ENCODE assay signal across 8 cellular contexts in genomic region chr16:30094541-30095165, GRCh38. TPM values are rescaled to one million over a fixed set of nuclear protein-coding genes. Genes with fewer than 3 reads are reported as not detected.
DNase-seq lines count a peak whose midpoint lies in the region; ATAC-seq and TF ChIP-seq lines count a peak whose summit lies in the region.

No MANE protein-coding gene starts in this region.

- H3K9me3 Mint-ChIP-seq in activated naive CD4-positive, alpha-beta T cell treated with anti-CD3 and anti-CD28 coated beads for 36 hours, result peaks cover 25% of the 10 kb centered on the region

- ATAC-seq in upper lobe of left lung (ENCODE audit: low FRiP score in 2 of 2), result no peak

- peak overlapping the region; percentile 87 for H3K27ac Mint-ChIP-seq in activated naive CD4-positive, alpha-beta T cell treated with anti-CD3 and anti-CD28 coated beads for 36 hours

- H3K36me3 Mint-ChIP-seq in activated naive CD4-positive, alpha-beta T cell treated with anti-CD3 and anti-CD28 coated beads for 36 hours (ENCODE audit: low read depth), result peaks cover 20% of the 10 kb centered on the region

- H3K9me3 ChIP-seq in muscle layer of duodenum (ENCODE audit: control insufficient read depth in 1 of 2, low read length in 2 of 2) (peaks cover 7 to 11% of the 10 kb centered on the region in 2 donors), upper lobe of left lung (peaks cover 0 to 26% (median 13%) of the 10 kb centered on the region in 4 donors)

- DNase-seq in activated naive CD4-positive, alpha-beta T cell treated with anti-CD3 and anti-CD28 coated beads for 36 hours, result peak; percentile 41
- DNase-seq in activated naive CD4-positive, alpha-beta T cell treated with anti-CD3 and anti-CD28 coated beads, Interleukin-2, amount 50 U/mL, for 16 hours, result no peak
- DNase-seq in upper lobe of left lung (peak in 1 of 2 donors; percentile 81), dermis blood vessel endothelial cell (no peak), NCI-H1105 treated with DMSO at 0.1 percent for 48 hours (lab: John Stamatoyannopoulos, UW) (no peak), NCI-H2171 treated with DMSO at 0.1 percent for 48 hours (lab: John Stamatoyannopoulos, UW) (no peak)

- H3K27me3 ChIP-seq in muscle layer of duodenum (ENCODE audit: low read depth, low read length) (no peaks in the 10 kb centered on the region), upper lobe of left lung (no peaks in the 10 kb centered on the region)

- H3K4me1 ChIP-seq in muscle layer of duodenum (ENCODE audit: control insufficient read depth in 1 of 2, insufficient read depth in 2 of 2, low read length in 2 of 2) (peaks cover 7 to 40% of the 10 kb centered on the region in 2 donors), upper lobe of left lung (peaks cover 38 to 60% (median 45%) of the 10 kb centered on the region in 4 donors)

- WGBS in upper lobe of left lung, 2 donors, result 71 to 79% methylated on average over 3 to 11 of the region's 11 CpGs

- intact Hi-C loops in activated naive CD4-positive, alpha-beta T cell treated with anti-CD3 and anti-CD28 coated beads for 36 hours (cut with micrococcal nuclease), result no loop called here

- CTCF ChIA-PET in activated naive CD4-positive, alpha-beta T cell treated with anti-CD3 and anti-CD28 coated beads for 36 hours (lab: Charles Lee), result no interaction called here

- no peak for TF ChIP-seq CTCF in upper lobe of left lung (IDR thresholded peaks at IDR 0.05)

- H3K27ac ChIP-seq in cingulate gyrus (ENCODE audit: low read depth, low read length), result peak overlapping the region; percentile 98
- H3K27ac ChIP-seq in muscle layer of duodenum (ENCODE audit: low read length), result peak overlapping the region; percentile 84
- H3K27ac ChIP-seq in upper lobe of left lung, result peak overlapping the region; percentile 91 to 99 (median 96)

- no peak for TF ChIP-seq POLR2A in upper lobe of left lung (IDR thresholded peaks at IDR 0.05)

- no peaks in the 10 kb centered on the region for H3K27me3 Mint-ChIP-seq in activated naive CD4-positive, alpha-beta T cell treated with anti-CD3 and anti-CD28 coated beads for 36 hours (ENCODE audit: low read depth)

- H3K4me3 Mint-ChIP-seq in activated naive CD4-positive, alpha-beta T cell treated with anti-CD3 and anti-CD28 coated beads for 36 hours, result peak overlapping the region; percentile 84

- peaks cover 46% of the 10 kb centered on the region for H3K4me1 Mint-ChIP-seq in activated naive CD4-positive, alpha-beta T cell treated with anti-CD3 and anti-CD28 coated beads for 36 hours (ENCODE audit: low read depth)

- H3K4me3 ChIP-seq in muscle layer of duodenum (ENCODE audit: low read depth in 1 of 2, low read length in 2 of 2) (peak overlapping the region; percentile 75 to 84), upper lobe of left lung (peak overlapping the region; percentile 57 to 85 (median 80))

- TF ChIP-seq EP300 in upper lobe of left lung (IDR thresholded peaks at IDR 0.05), result no peak

- H3K36me3 ChIP-seq in muscle layer of duodenum (ENCODE audit: control insufficient read depth in 1 of 2, insufficient read depth in 2 of 2, low read length in 2 of 2) (peaks cover 7 to 9% of the 10 kb centered on the region in 2 donors), upper lobe of left lung (peaks cover 2 to 16% (median 9%) of the 10 kb centered on the region in 4 donors)

RNA-seq across cellular contexts. Expression of gene YPEL3, which starts 1.4 kb away (rescaled TPM):
- 10 to 100 TPM; 24.6 to 27.3 TPM for total RNA-seq in activated naive CD4-positive, alpha-beta T cell treated with anti-CD3 and anti-CD28 coated beads for 36 hours
- total RNA-seq in upper lobe of left lung, result 100 to 1,000 TPM in 4 of 6 donors, 10 to 100 TPM in 2; 81.5 to 228 (median 116) TPM
- total RNA-seq in dermis blood vessel endothelial cell, result 25.0 and 28.2 TPM in 2 replicates

RNA-seq across cellular contexts. Expression of gene TBX6, which starts 2.9 kb away (rescaled TPM):
- total RNA-seq in activated naive CD4-positive, alpha-beta T cell treated with anti-CD3 and anti-CD28 coated beads for 36 hours, result 1 to 10 TPM; 3.6 to 4.7 TPM
- total RNA-seq in upper lobe of left lung, result 1 to 10 TPM in 5 of 6 donors, under 1 TPM in 1; 0.69 to 9.4 (median 1.4) TPM
- total RNA-seq in dermis blood vessel endothelial cell, result 0.17 and 0.23 TPM in 2 replicates

RNA-seq across cellular contexts. Expression of gene GDPD3, which starts 18.7 kb away (rescaled TPM):
- total RNA-seq in activated naive CD4-positive, alpha-beta T cell treated with anti-CD3 and anti-CD28 coated beads for 36 hours, result 10 to 100 TPM in 1 of 2 experiments, 1 to 10 TPM in 1; 9.1 to 10.3 TPM
- total RNA-seq in upper lobe of left lung, result 10 to 100 TPM in 2 of 6 donors, 1 to 10 TPM in 4; 1.1 to 17.8 (median 5.4) TPM
- total RNA-seq in dermis blood vessel endothelial cell, result 1.1 and 2.2 TPM in 2 replicates

RNA-seq across cellular contexts. Expression of gene PPP4C, which starts 18.9 kb away (rescaled TPM):
- 100 to 1,000 TPM; 104 to 105 TPM for total RNA-seq in activated naive CD4-positive, alpha-beta T cell treated with anti-CD3 and anti-CD28 coated beads for 36 hours
- total RNA-seq in upper lobe of left lung (10 to 100 TPM; 44.4 to 99.4 (median 80.0) TPM), dermis blood vessel endothelial cell (220 and 256 TPM in 2 replicates)

RNA-seq across cellular contexts. Expression of gene MAPK3, which starts 28.4 kb away (rescaled TPM):
- total RNA-seq in activated naive CD4-positive, alpha-beta T cell treated with anti-CD3 and anti-CD28 coated beads for 36 hours, result 10 to 100 TPM; 64.3 to 64.5 TPM
- total RNA-seq in upper lobe of left lung (100 to 1,000 TPM in 2 of 6 donors, 10 to 100 TPM in 4; 48.9 to 120 (median 76.0) TPM), dermis blood vessel endothelial cell (38.7 and 60.6 TPM in 2 replicates)
